ENCODE assay signal across 34 cellular contexts in genomic region chr1:4696753-4697152, GRCh38. TPM values are rescaled to one million over a fixed set of nuclear protein-coding genes. Genes with fewer than 3 reads are reported as not detected.
"Had no signal": no experiment of that assay in that cellular context is flagged by ENCODE, and none has a peak within 500 bp of the region (broad histone marks: within the 10 kb centered on the region; RNA-seq: fewer than 3 reads in every experiment).

No MANE protein-coding gene starts in this region.

- H3K27ac Mint-ChIP-seq: activated CD4-positive, alpha-beta memory T cell treated with anti-CD3 and anti-CD28 coated beads for 36 hours; activated CD4-positive, alpha-beta T cell treated with anti-CD3 and anti-CD28 coated beads for 36 hours; activated CD4-positive, alpha-beta T cell treated with anti-CD3 and anti-CD28 coated beads, Interleukin-2, amount 10 ng/mL, durations not matched to agents 24 days and 14 days; activated CD8-positive, alpha-beta T cell treated with anti-CD3 and anti-CD28 coated beads, Interleukin-2, amount 10 ng/mL, durations not matched to agents 7 days and 5 days; activated naive CD8-positive, alpha-beta T cell; activated T-cell treated with anti-CD3 and anti-CD28 coated beads, Interleukin-2, amount 50 U/mL, for 24 hours; activated T-cell treated with anti-CD3 and anti-CD28 coated beads, Interleukin-2, amount 50 U/mL, for 72 hours; dendritic cell treated with granulocyte-macrophage colony-stimulating factor and Interleukin-4, amounts not matched to agents 40 ng/mL and 50 ng/mL, for 4 days; effector memory CD8-positive, alpha-beta T cell had no signal

- H3K27me3 Mint-ChIP-seq: activated CD4-positive, alpha-beta T cell treated with anti-CD3 and anti-CD28 coated beads for 36 hours; activated CD4-positive, alpha-beta T cell treated with anti-CD3 and anti-CD28 coated beads, Interleukin-2, amount 10 ng/mL, durations not matched to agents 24 days and 14 days; activated naive CD8-positive, alpha-beta T cell; dendritic cell treated with granulocyte-macrophage colony-stimulating factor and Interleukin-4, amounts not matched to agents 40 ng/mL and 50 ng/mL, for 4 days had no signal

- DNase-seq: activated CD4-positive, alpha-beta memory T cell treated with anti-CD3 and anti-CD28 coated beads for 36 hours; activated CD4-positive, alpha-beta T cell treated with anti-CD3 and anti-CD28 coated beads for 36 hours; activated CD4-positive, alpha-beta T cell treated with anti-CD3 and anti-CD28 coated beads, Interleukin-2, amount 10 ng/mL, durations not matched to agents 24 days and 14 days; activated CD4-positive, CD25-positive, alpha-beta regulatory T cell; activated CD4-positive, CD25-positive, alpha-beta regulatory T cell treated with anti-CD3 and anti-CD28 coated beads, Interleukin-2, amount 50 U/mL, for 72 hours; activated CD8-positive, alpha-beta memory T cell treated with anti-CD3 and anti-CD28 coated beads, Interleukin-2, amount 50 U/mL, for 48 hours; activated CD8-positive, alpha-beta T cell treated with anti-CD3 and anti-CD28 coated beads, Interleukin-2, amount 10 ng/mL, durations not matched to agents 7 days and 5 days; activated effector memory CD4-positive, alpha-beta T cell treated with Interleukin-2 at 50 U/mL for 16 hours; activated gamma-delta T cell treated with Interleukin-2 at 50 U/mL for 16 hours; activated naive CD4-positive, alpha-beta T cell treated with anti-CD3 and anti-CD28 coated beads, Interleukin-2, amount 50 U/mL, for 16 hours; activated naive CD4-positive, alpha-beta T cell treated with Interleukin-2 at 50 U/mL for 16 hours; activated T-cell treated with anti-CD3 and anti-CD28 coated beads for 4 hours; activated T-cell treated with anti-CD3 and anti-CD28 coated beads, Interleukin-2, amount 50 U/mL, for 24 hours; activated T-cell treated with anti-CD3 and anti-CD28 coated beads, Interleukin-2, amount 50 U/mL, for 72 hours; amniotic stem cell; aorta; body of pancreas; central memory CD4-positive, alpha-beta T cell; cerebellar nuclear complex; effector CD4-positive, alpha-beta T cell; effector memory CD8-positive, alpha-beta T cell; esophagus squamous epithelium; foreskin melanocyte; heart right ventricle; T-helper 2 cell had no signal

- H3K36me3 ChIP-seq: cardiac muscle cell, esophagus squamous epithelium, gastroesophageal sphincter, heart right ventricle had no signal

- H3K27me3 ChIP-seq: body of pancreas, cardiac muscle cell had no signal

- H3K4me1 ChIP-seq: body of pancreas, esophagus squamous epithelium, gastroesophageal sphincter, heart right ventricle had no signal

- H3K4me3 ChIP-seq: body of pancreas, cardiac muscle cell, coronary artery, esophagus squamous epithelium, gastroesophageal sphincter, heart right ventricle had no signal

- FAIRE-seq: endothelial cell of umbilical vein had no signal

- H3K36me3 Mint-ChIP-seq: activated CD4-positive, alpha-beta memory T cell treated with anti-CD3 and anti-CD28 coated beads for 36 hours; activated naive CD8-positive, alpha-beta T cell had no signal

- H3K9me3 Mint-ChIP-seq: activated CD4-positive, alpha-beta memory T cell treated with anti-CD3 and anti-CD28 coated beads for 36 hours; activated CD4-positive, alpha-beta T cell treated with anti-CD3 and anti-CD28 coated beads, Interleukin-2, amount 10 ng/mL, durations not matched to agents 24 days and 14 days; activated T-cell treated with anti-CD3 and anti-CD28 coated beads, Interleukin-2, amount 50 U/mL, for 24 hours; activated T-cell treated with anti-CD3 and anti-CD28 coated beads, Interleukin-2, amount 50 U/mL, for 72 hours; dendritic cell treated with granulocyte-macrophage colony-stimulating factor and Interleukin-4, amounts not matched to agents 40 ng/mL and 50 ng/mL, for 4 days; effector memory CD8-positive, alpha-beta T cell had no signal

- H3K4me1 Mint-ChIP-seq: activated CD4-positive, alpha-beta T cell treated with anti-CD3 and anti-CD28 coated beads for 36 hours; activated CD4-positive, alpha-beta T cell treated with anti-CD3 and anti-CD28 coated beads, Interleukin-2, amount 10 ng/mL, durations not matched to agents 24 days and 14 days had no signal

- H3K9me3 ChIP-seq: body of pancreas, esophagus squamous epithelium, heart right ventricle had no signal

- H3K4me3 Mint-ChIP-seq: activated CD4-positive, alpha-beta memory T cell treated with anti-CD3 and anti-CD28 coated beads for 36 hours; activated CD4-positive, alpha-beta T cell treated with anti-CD3 and anti-CD28 coated beads for 36 hours; activated CD4-positive, alpha-beta T cell treated with anti-CD3 and anti-CD28 coated beads, Interleukin-2, amount 10 ng/mL, durations not matched to agents 24 days and 14 days; activated CD8-positive, alpha-beta T cell treated with anti-CD3 and anti-CD28 coated beads, Interleukin-2, amount 10 ng/mL, durations not matched to agents 7 days and 5 days; activated naive CD8-positive, alpha-beta T cell; activated T-cell treated with anti-CD3 and anti-CD28 coated beads, Interleukin-2, amount 50 U/mL, for 24 hours; activated T-cell treated with anti-CD3 and anti-CD28 coated beads, Interleukin-2, amount 50 U/mL, for 72 hours; dendritic cell treated with granulocyte-macrophage colony-stimulating factor and Interleukin-4, amounts not matched to agents 40 ng/mL and 50 ng/mL, for 4 days; effector memory CD8-positive, alpha-beta T cell had no signal

- ATAC-seq: activated CD4-positive, alpha-beta T cell treated with anti-CD3 and anti-CD28 coated beads for 36 hours; activated CD8-positive, alpha-beta T cell treated with anti-CD3 and anti-CD28 coated beads, Interleukin-2, amount 10 ng/mL, durations not matched to agents 7 days and 5 days; activated T-cell treated with anti-CD3 and anti-CD28 coated beads, Interleukin-2, amount 50 U/mL, for 72 hours; body of pancreas; effector memory CD8-positive, alpha-beta T cell; gastroesophageal sphincter; heart right ventricle had no signal

- H3K27ac ChIP-seq: body of pancreas, cardiac muscle cell, coronary artery, epithelial cell of prostate, esophagus squamous epithelium, gastroesophageal sphincter, heart right ventricle had no signal

RNA-seq across cellular contexts. Expression of gene AJAP1, which starts 42.3 kb away (rescaled TPM):
- total RNA-seq: activated CD4-positive, alpha-beta memory T cell treated with anti-CD3 and anti-CD28 coated beads for 36 hours; activated CD4-positive, alpha-beta T cell treated with anti-CD3 and anti-CD28 coated beads for 36 hours; activated CD4-positive, alpha-beta T cell treated with anti-CD3 and anti-CD28 coated beads, Interleukin-2, amount 10 ng/mL, durations not matched to agents 24 days and 14 days; activated CD8-positive, alpha-beta T cell treated with anti-CD3 and anti-CD28 coated beads, Interleukin-2, amount 10 ng/mL, durations not matched to agents 7 days and 5 days; cardiac muscle cell; endothelial cell of umbilical vein; fibroblast of lung; T-helper 1 cell treated with Interleukin-12 subunit alpha and Interleukin-12 subunit beta and Interleukin-4 antibody, amounts not matched to agents 30 ng/mL and 1 ng/mL, for 36 hours had no signal
- polyA plus RNA-seq: aorta, cardiac muscle cell, endothelial cell of umbilical vein had no signal
